In the genomic region with DNA sequence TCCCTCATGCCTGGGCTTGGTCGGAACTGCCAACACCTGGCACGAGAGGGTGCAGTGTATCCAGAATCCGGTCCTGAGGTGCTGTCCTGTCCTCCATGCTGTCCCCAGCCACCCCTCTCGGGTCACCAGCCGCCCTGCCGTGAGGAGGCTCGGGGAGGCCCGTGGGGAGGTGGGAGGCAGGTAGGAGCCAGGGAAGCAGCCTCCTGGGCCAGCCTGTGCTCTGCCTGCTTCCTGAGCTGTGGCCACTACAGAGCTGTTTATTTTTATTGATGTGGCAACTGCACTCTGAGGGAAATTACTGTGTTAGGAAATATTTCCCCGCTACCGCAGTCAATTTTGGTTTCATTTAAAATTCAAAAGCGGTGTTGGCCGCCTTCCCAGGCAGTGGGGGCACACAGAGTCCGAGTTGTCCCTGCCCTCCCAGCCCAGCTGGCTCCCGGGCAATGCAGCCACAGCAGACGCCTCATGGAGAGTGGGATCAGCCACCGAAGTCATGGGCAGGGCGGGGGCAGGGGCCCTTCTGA, we compare ENCODE assay signal across 8 cellular contexts.
A peak's percentile ranks its signal among the peaks of the same experiment; 100 is the strongest.
DNase-seq lines count a peak whose midpoint lies in the region; ATAC-seq and TF ChIP-seq lines count a peak whose summit lies in the region.

No MANE protein-coding gene starts in this region.

- TF ChIP-seq POLR2A in GM18505 (IDR thresholded peaks at IDR 0.05; ENCODE audit: borderline replicate concordance, extremely low read depth, insufficient read depth, insufficient read length), result no peak

- ATAC-seq in GM19324 (IDR thresholded peaks at IDR 0.05; ENCODE audit: low FRiP score, unreplicated experiment) (no peak), GM18505 (IDR thresholded peaks at IDR 0.05; ENCODE audit: unreplicated experiment) (no peak)

- DNase-seq in DMS79 treated with DMSO at 0.1 percent for 48 hours (lab: John Stamatoyannopoulos, UW), result peak; percentile 59
- peak; percentile 46 for DNase-seq in NCI-H2196 treated with DMSO at 0.1 percent for 48 hours (lab: John Stamatoyannopoulos, UW; ENCODE audit: unreplicated experiment)
- peak; percentile 71 for DNase-seq in dedifferentiated amniotic fluid mesenchymal stem cell (ENCODE audit: extremely low spot score)
- DNase-seq in non-pigmented ciliary epithelial cell (ENCODE audit: low read depth), result peak; percentile 23
- DNase-seq in NCI-H1436 treated with DMSO at 0.1 percent for 48 hours (lab: John Stamatoyannopoulos, UW), result no peak
- DNase-seq in D341Med (ENCODE audit: low spot score), result no peak

Comparison
In these comparisons a context has a peak if more than half of its experiments do, and no peak if none do; other contexts are left out.
1. DNase-seq: peak in DMS79 treated with DMSO at 0.1 percent for 48 hours (single experiment), NCI-H2196 treated with DMSO at 0.1 percent for 48 hours (single experiment), dedifferentiated amniotic fluid mesenchymal stem cell (single experiment) and non-pigmented ciliary epithelial cell (single experiment); none in NCI-H1436 treated with DMSO at 0.1 percent for 48 hours (single experiment) and D341Med (single experiment).